8 cellular contexts compared by ENCODE assay signal in the genomic region with DNA sequence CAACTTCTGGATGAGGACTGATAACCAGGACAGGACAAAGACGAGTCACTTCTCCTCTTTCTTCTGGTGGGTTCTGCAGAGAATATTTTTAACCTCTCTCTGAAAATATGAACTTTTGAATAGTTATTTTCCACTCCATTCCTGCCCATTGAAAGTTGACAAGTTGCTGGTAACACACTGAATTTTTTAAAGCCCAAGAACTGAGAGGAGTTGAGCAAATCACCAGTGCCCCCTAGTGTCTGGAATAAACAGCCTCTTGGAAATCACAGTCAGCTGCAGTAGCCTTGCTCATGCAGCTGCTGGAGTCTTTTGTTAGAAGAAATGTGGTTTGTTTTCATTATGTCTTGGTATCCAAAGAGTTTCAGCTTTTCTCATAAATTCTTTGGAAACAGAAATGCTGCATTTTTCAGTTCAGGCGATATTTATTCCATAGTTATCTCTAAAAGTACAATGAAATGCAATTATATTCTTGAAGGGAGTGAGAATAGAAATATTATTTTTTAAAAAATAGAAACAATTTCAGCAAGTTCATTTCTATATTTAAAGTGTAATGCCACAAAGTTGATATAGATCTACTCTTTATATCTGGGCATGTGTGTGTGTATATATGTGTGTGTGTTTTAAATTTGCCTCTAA.
DNase-seq lines count a peak whose midpoint lies in the region; ATAC-seq, FAIRE-seq and TF ChIP-seq lines count a peak whose summit lies in the region.

No MANE protein-coding gene starts in this region.

- TF ChIP-seq EP300 in transverse colon (IDR thresholded peaks at IDR 0.05; ENCODE audit: low read depth), result no peak

- no peaks in the 10 kb centered on the region for H3K9me3 ChIP-seq in RWPE2 (ENCODE audit: severe bottlenecking)
- H3K9me3 ChIP-seq in pancreas, result no peaks in the 10 kb centered on the region
- no peaks in the 10 kb centered on the region for H3K9me3 ChIP-seq in transverse colon

- intact Hi-C loops in pancreas (cut with DNase I), result loop anchor here in 1 of 3 donors (10.0 kb wide), 1 partner anchor 925 kb away; no protein-coding TSS in a partner anchor
- intact Hi-C loops in transverse colon (cut with DNase I; ENCODE audit: low total_unique reads), result no loop called here

- H3K36me3 ChIP-seq in RWPE2 (ENCODE audit: low read depth) (no peaks in the 10 kb centered on the region), pancreas (no peaks in the 10 kb centered on the region), transverse colon (no peaks in the 10 kb centered on the region)

- no peak overlapping the region for H3K27ac ChIP-seq in RWPE2 (ENCODE audit: poor library complexity, severe bottlenecking)
- H3K27ac ChIP-seq in pancreas, result no peak overlapping the region
- no peak overlapping the region for H3K27ac ChIP-seq in transverse colon

- in situ Hi-C loops in transverse colon (cut with MboI; ENCODE audit: low pct_ligation_motif_present in 1 of 4, low pct_unique_long_range_greater_than_20kb in 1 of 4, low sequenced_read_pairs in 3 of 4), result loop anchor here (25.0 kb wide), 1 partner anchor 922 kb away; no protein-coding TSS in a partner anchor

- 14 to 20% methylated on average over 2 of the region's 2 CpGs for WGBS in pancreas, 2 donors
- WGBS in transverse colon (ENCODE audit: low coverage in 1 of 2), 2 donors, result 10 to 19% methylated on average over 2 of the region's 2 CpGs

- peak; percentile 95 for FAIRE-seq in frontal cortex (lab: Jason Lieb, UNC)
- FAIRE-seq in pancreas (lab: Jason Lieb, UNC), result peak; percentile 92

- ATAC-seq in GM21737 (IDR thresholded peaks at IDR 0.05; ENCODE audit: unreplicated experiment) (peak; percentile 71), RWPE2 (ENCODE audit: low read depth) (peak; percentile 75; the same call in 2 of the 3 replicates), pancreas (peak in 3 of 4 donors; percentile 92 to 93 (median 92))

- DNase-seq in DMS53 (lab: John Stamatoyannopoulos, UW) (peak; percentile 73), LoVo (ENCODE audit: low spot score) (peak; percentile 68), RWPE2 (ENCODE audit: low spot score) (no peak), frontal cortex (ENCODE audit: low spot score in 2 of 2) (peak; percentile 1 to 8), pancreas (peak in 3 of 6 donors; percentile 27 to 58 (median 29)), transverse colon (peak; percentile 43)
- peak; percentile 30 for DNase-seq in activated T-helper 9 cell treated with anti-CD3 and anti-CD28 coated beads, Interleukin-2, amount 50 U/mL, for 16 hours (ENCODE audit: low read depth)

- no peak for TF ChIP-seq POLR2A in transverse colon (IDR thresholded peaks at IDR 0.05)

- TF ChIP-seq CTCF in RWPE2 (IDR thresholded peaks at IDR 0.05; ENCODE audit: poor library complexity, severe bottlenecking) (peak; percentile 93), pancreas (IDR thresholded peaks at IDR 0.05) (peak; percentile 33 to 87 (median 74)), transverse colon (IDR thresholded peaks at IDR 0.05) (peak; percentile 69 to 82 (median 78))

- H3K4me1 ChIP-seq in RWPE2 (ENCODE audit: insufficient read depth, poor library complexity, severe bottlenecking) (peaks cover 9% of the 10 kb centered on the region), pancreas (no peaks in the 10 kb centered on the region), transverse colon (no peaks in the 10 kb centered on the region)

- no peaks in the 10 kb centered on the region for H3K27me3 ChIP-seq in RWPE2 (ENCODE audit: insufficient read depth, poor library complexity, severe bottlenecking)
- no peaks in the 10 kb centered on the region for H3K27me3 ChIP-seq in pancreas
- H3K27me3 ChIP-seq in transverse colon, result no peaks in the 10 kb centered on the region

- H3K4me3 ChIP-seq in RWPE2 (ENCODE audit: severe bottlenecking) (no peak overlapping the region), pancreas (no peak overlapping the region), transverse colon (no peak overlapping the region)
